In genomic region chr1:5913078-5913845, GRCh38 we compare ENCODE assay signal across 23 cellular contexts.
A peak's percentile ranks its signal among the peaks of the same experiment; 100 is the strongest.
DNase-seq lines count a peak whose midpoint lies in the region; ATAC-seq and TF ChIP-seq lines count a peak whose summit lies in the region.
"Had no signal": no experiment of that assay in that cellular context is flagged by ENCODE, and none has a peak within 500 bp of the region (broad histone marks: within the 10 kb centered on the region; RNA-seq: fewer than 3 reads in every experiment).

No MANE protein-coding gene starts in this region.

- TF ChIP-seq CTCF in GM23338 (conservative IDR thresholded peaks at IDR 0.05; ENCODE audit: low read depth in 2 of 2) (no peak), progenitor cell of endocrine pancreas (IDR thresholded peaks at IDR 0.05; ENCODE audit: unreplicated experiment) (no peak)

- H3K4me3 Mint-ChIP-seq in GM23338: no peak overlapping the region
- H3K4me3 Mint-ChIP-seq in progenitor cell of endocrine pancreas (ENCODE audit: low read depth): no peak overlapping the region
- H3K4me3 Mint-ChIP-seq: CD8-positive, alpha-beta memory T cell; stimulated activated naive CD8-positive, alpha-beta T cell treated with anti-CD3 and anti-CD28 coated beads, Interleukin-15, amount 100 ng/mL, for 72 hours; T-cell had no signal

- H3K9me3 ChIP-seq in adipocyte (ENCODE audit: control insufficient read depth, low read length) (no peaks in the 10 kb centered on the region), MG63 (no peaks in the 10 kb centered on the region)
- H3K9me3 ChIP-seq: left lung had no signal

- no peak overlapping the region for H3K27ac ChIP-seq in GM23338 (ENCODE audit: low read depth)
- H3K27ac ChIP-seq: left lung had no signal

- H3F3A ChIP-seq in GM23338 (replicated peaks; ENCODE audit: low read depth): no peaks in the 10 kb centered on the region

- ATAC-seq in GM23338: peak; percentile 12; the same call in 1 of the 3 replicates
- no peak for ATAC-seq in HG03469 (IDR thresholded peaks at IDR 0.05; ENCODE audit: unreplicated experiment)
- ATAC-seq: HepG2; left lung; stimulated activated naive CD8-positive, alpha-beta T cell treated with anti-CD3 and anti-CD28 coated beads, Interleukin-15, amount 100 ng/mL, for 72 hours; T-cell had no signal

- H3K9me3 Mint-ChIP-seq in GM23338 (no peaks in the 10 kb centered on the region), progenitor cell of endocrine pancreas (ENCODE audit: low read depth) (no peaks in the 10 kb centered on the region)
- H3K9me3 Mint-ChIP-seq: CD8-positive, alpha-beta memory T cell; stimulated activated naive CD8-positive, alpha-beta T cell treated with anti-CD3 and anti-CD28 coated beads, Interleukin-15, amount 100 ng/mL, for 72 hours; T-cell had no signal

- H3K4me1 ChIP-seq in GM23338 (ENCODE audit: insufficient read depth) (no peaks in the 10 kb centered on the region), adipocyte (ENCODE audit: control insufficient read depth, insufficient read depth, low read length) (peaks cover 6% of the 10 kb centered on the region)
- H3K4me1 ChIP-seq: left lung had no signal

- H3K79me2 ChIP-seq in GM23338 (replicated peaks; ENCODE audit: insufficient read depth): no peaks in the 10 kb centered on the region

- H3K9me2 ChIP-seq in GM23338 (ENCODE audit: insufficient read depth): no peaks in the 10 kb centered on the region

- no peak overlapping the region for H3K4me3 ChIP-seq in GM23338
- H3K4me3 ChIP-seq in adipocyte (ENCODE audit: low read length): no peak overlapping the region
- no peak overlapping the region for H3K4me3 ChIP-seq in MG63
- H3K4me3 ChIP-seq: left lung had no signal

- no peak overlapping the region; the same call in 1 of the 2 replicates for H3K27ac Mint-ChIP-seq in GM23338
- H3K27ac Mint-ChIP-seq in progenitor cell of endocrine pancreas: peak overlapping the region; percentile 26
- H3K27ac Mint-ChIP-seq: T-cell had no signal

- H3K36me3 ChIP-seq in GM23338 (ENCODE audit: insufficient read depth) (no peaks in the 10 kb centered on the region), adipocyte (ENCODE audit: control insufficient read depth, insufficient read depth, low read length, severe bottlenecking) (no peaks in the 10 kb centered on the region), MG63 (no peaks in the 10 kb centered on the region)

- peaks cover 17% of the 10 kb centered on the region for H3K4me1 Mint-ChIP-seq in GM23338
- peaks cover 4% of the 10 kb centered on the region for H3K4me1 Mint-ChIP-seq in progenitor cell of endocrine pancreas (ENCODE audit: low read depth)

- H3K9ac ChIP-seq in adipocyte (ENCODE audit: low read length): no peak overlapping the region

- no peak overlapping the region for H2AFZ ChIP-seq in GM23338

- H3K36me3 Mint-ChIP-seq in GM23338 (ENCODE audit: low read depth) (no peaks in the 10 kb centered on the region), progenitor cell of endocrine pancreas (ENCODE audit: insufficient read depth) (peaks cover 1% of the 10 kb centered on the region)

- H3K27me3 Mint-ChIP-seq in GM23338 (ENCODE audit: insufficient read depth, low read depth, poor library complexity) (peaks cover 11% of the 10 kb centered on the region), progenitor cell of endocrine pancreas (no peaks in the 10 kb centered on the region)
- H3K27me3 Mint-ChIP-seq: CD8-positive, alpha-beta memory T cell; stimulated activated naive CD8-positive, alpha-beta T cell treated with anti-CD3 and anti-CD28 coated beads, Interleukin-15, amount 100 ng/mL, for 72 hours; T-cell had no signal

- no peak overlapping the region for H3K4me2 ChIP-seq in GM23338

- DNase-seq in GM23338 (ENCODE audit: low spot score): no peak
- DNase-seq in adipocyte (ENCODE audit: low read depth): peak; percentile 15
- peak; percentile 21 for DNase-seq in glomerular visceral epithelial cell (ENCODE audit: extremely low spot score)
- DNase-seq in progenitor cell of endocrine pancreas (ENCODE audit: low spot score, unreplicated experiment): no peak
- no peak for DNase-seq in MG63
- DNase-seq in SHP77 treated with DMSO at 0.1 percent for 48 hours (lab: John Stamatoyannopoulos, UW): no peak
- DNase-seq in Ammon's horn (ENCODE audit: low spot score): no peak
- DNase-seq: activated CD4-positive, alpha-beta T cell treated with anti-CD3 and anti-CD28 coated beads, Interleukin-2, amount 50 U/mL, for 1 hour; activated gamma-delta T cell treated with Interleukin-2 at 50 U/mL for 16 hours; activated T-cell treated with anti-CD3 and anti-CD28 coated beads for 4 hours; amniotic stem cell; CD8-positive, alpha-beta memory T cell; DND-41; effector memory CD4-positive, alpha-beta T cell; NCI-H1694; SIG-M5; stimulated activated CD4-positive, alpha-beta T cell treated with anti-CD3 and anti-CD28 coated beads, Interleukin-4, amount 100 ng/mL, for 24 hours; stimulated activated naive CD8-positive, alpha-beta T cell treated with anti-CD3 and anti-CD28 coated beads, Interleukin-15, amount 100 ng/mL, for 72 hours; T-cell; trophoblast cell had no signal

- no peaks in the 10 kb centered on the region for H4K20me1 ChIP-seq in GM23338 (replicated peaks; ENCODE audit: insufficient read depth)

- H3K27me3 ChIP-seq in GM23338 (ENCODE audit: insufficient read depth) (no peaks in the 10 kb centered on the region), adipocyte (replicated peaks; ENCODE audit: control insufficient read depth, insufficient read depth, low read length) (no peaks in the 10 kb centered on the region), MG63 (no peaks in the 10 kb centered on the region)
- H3K27me3 ChIP-seq: left lung had no signal

TF ChIP-seq in GM23338, 12 proteins besides CTCF, POLR2A, EP300 and RAD21 (continues in another document):
- TF ChIP-seq NANOG (IDR thresholded peaks at IDR 0.05; ENCODE audit: borderline replicate concordance) (no peak), ZNF331 (CRISPR knock-in tag; IDR thresholded peaks at IDR 0.05; ENCODE audit: low read depth) (no peak)
- TF ChIP-seq, protein P1, sequence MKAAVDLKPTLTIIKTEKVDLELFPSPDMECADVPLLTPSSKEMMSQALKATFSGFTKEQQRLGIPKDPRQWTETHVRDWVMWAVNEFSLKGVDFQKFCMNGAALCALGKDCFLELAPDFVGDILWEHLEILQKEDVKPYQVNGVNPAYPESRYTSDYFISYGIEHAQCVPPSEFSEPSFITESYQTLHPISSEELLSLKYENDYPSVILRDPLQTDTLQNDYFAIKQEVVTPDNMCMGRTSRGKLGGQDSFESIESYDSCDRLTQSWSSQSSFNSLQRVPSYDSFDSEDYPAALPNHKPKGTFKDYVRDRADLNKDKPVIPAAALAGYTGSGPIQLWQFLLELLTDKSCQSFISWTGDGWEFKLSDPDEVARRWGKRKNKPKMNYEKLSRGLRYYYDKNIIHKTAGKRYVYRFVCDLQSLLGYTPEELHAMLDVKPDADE (IDR thresholded peaks at IDR 0.05): no peak

Comparison
In these comparisons a context has a peak if more than half of its experiments do, and no peak if none do; other contexts are left out.
1. DNase-seq: peak in adipocyte (single experiment) and glomerular visceral epithelial cell (single experiment); none in GM23338 (single experiment), progenitor cell of endocrine pancreas (single experiment), MG63 (single experiment), SHP77 treated with DMSO at 0.1 percent for 48 hours (single experiment) and Ammon's horn (single experiment).